ENCODE assay signal across 8 cellular contexts in genomic region chr1:89822109-89822962, GRCh38. TPM values are rescaled to one million over a fixed set of nuclear protein-coding genes. Genes with fewer than 3 reads are reported as not detected.
DNase-seq lines count a peak whose midpoint lies in the region; ATAC-seq and TF ChIP-seq lines count a peak whose summit lies in the region.

No MANE protein-coding gene starts in this region.

- peaks cover 30% of the 10 kb centered on the region for H3K4me1 ChIP-seq in body of pancreas

- no peaks in the 10 kb centered on the region for H3K36me3 ChIP-seq in body of pancreas (replicated peaks in 1 of 2; ENCODE audit: insufficient read depth in 1 of 2, low read depth in 2 of 2)

- H3K27ac ChIP-seq in body of pancreas: peak overlapping the region; percentile 81 to 91 (median 88)

- DNase-seq in D341Med (ENCODE audit: low spot score): peak; percentile 43
- DNase-seq in LNCaP clone FGC (ENCODE audit: low read depth): no peak
- peak in 1 of 4 donors; percentile 21 for DNase-seq in body of pancreas
- peak in 1 of 2 donors; percentile 14 for DNase-seq in memory B cell (ENCODE audit: low spot score in 2 of 2)
- no peak for DNase-seq in NCI-H2171 (lab: John Stamatoyannopoulos, UW)
- no peak for DNase-seq in putamen (ENCODE audit: low spot score)
- DNase-seq in NCI-H2029 (lab: John Stamatoyannopoulos, UW): no peak

- no peak for TF ChIP-seq POLR2A in body of pancreas (IDR thresholded peaks at IDR 0.05)

- H3K9me3 Mint-ChIP-seq in memory B cell: no peaks in the 10 kb centered on the region

- 22 to 29% methylated on average over 17 of the region's 17 CpGs for WGBS in body of pancreas, 2 donors

- TF ChIP-seq CTCF in LNCaP clone FGC (IDR thresholded peaks at IDR 0.05; ENCODE audit: control insufficient read depth, extremely low read depth, insufficient read depth) (no peak), body of pancreas (IDR thresholded peaks at IDR 0.05) (no peak)

- intact Hi-C loops in body of pancreas (cut with DNase I): no loop called here

- H3K36me3 Mint-ChIP-seq in memory B cell: peaks cover 8% of the 10 kb centered on the region

- H3K27me3 Mint-ChIP-seq in memory B cell: no peaks in the 10 kb centered on the region

- H3K27ac Mint-ChIP-seq in memory B cell: peak overlapping the region; percentile 81

- H3K9me3 ChIP-seq in body of pancreas: no peaks in the 10 kb centered on the region

- peaks cover 36% of the 10 kb centered on the region for H3K4me1 Mint-ChIP-seq in memory B cell

- ATAC-seq in body of pancreas (no peak), memory B cell (ENCODE audit: low read depth) (no peak), GM21381 (IDR thresholded peaks at IDR 0.05; ENCODE audit: unreplicated experiment) (no peak)

- no peaks in the 10 kb centered on the region for H3K27me3 ChIP-seq in body of pancreas

- H3K4me3 Mint-ChIP-seq in memory B cell: peak overlapping the region; percentile 91

- peak overlapping the region; percentile 84 for H3K4me3 ChIP-seq in LNCaP clone FGC (ENCODE audit: low read depth, low read length)
- H3K4me3 ChIP-seq in body of pancreas: peak overlapping the region; percentile 54 to 85

RNA-seq across cellular contexts. Expression of gene LRRC8D, which starts 1.5 kb away (rescaled TPM):
- total RNA-seq in body of pancreas: 10 to 100 TPM in 1 of 2 donors, 1 to 10 TPM in 1; 7.6 to 13.0 TPM
